Comparison of ENCODE assay signal across 8 cellular contexts in genomic region chr11:128052912-128053641, GRCh38.
DNase-seq lines count a peak whose midpoint lies in the region; ATAC-seq, FAIRE-seq and TF ChIP-seq lines count a peak whose summit lies in the region.

No MANE protein-coding gene starts in this region.

- H3K9me3 Mint-ChIP-seq in T-helper 2 cell treated with Interferon-gamma antibody and Interleukin-4, amounts not matched to agents 5 μg/mL and 100 μg/mL, for 36 hours, result peaks cover 8% of the 10 kb centered on the region

- DNase-seq in COLO668 (lab: John Stamatoyannopoulos, UW; ENCODE audit: unreplicated experiment), result peak; percentile 8
- DNase-seq in T-helper 2 cell treated with Interferon-gamma antibody and Interleukin-4, amounts not matched to agents 5 μg/mL and 100 μg/mL, for 36 hours (ENCODE audit: low spot score), result no peak
- DNase-seq in kidney glomerular epithelial cell (lab: John Stamatoyannopoulos, UW), result peak; percentile 59
- no peak for DNase-seq in D721Med (ENCODE audit: insufficient read length, low spot score)
- DNase-seq in iPS-NIHi7 (ENCODE audit: extremely low spot score), result no peak

- no peaks in the 10 kb centered on the region for H3K27me3 Mint-ChIP-seq in T-helper 2 cell treated with Interferon-gamma antibody and Interleukin-4, amounts not matched to agents 5 μg/mL and 100 μg/mL, for 36 hours (ENCODE audit: low read depth)

- H3K4me1 Mint-ChIP-seq in T-helper 2 cell treated with Interferon-gamma antibody and Interleukin-4, amounts not matched to agents 5 μg/mL and 100 μg/mL, for 36 hours (ENCODE audit: low read depth), result peaks cover 44% of the 10 kb centered on the region

- no peak for TF ChIP-seq CTCF in D721Med (IDR thresholded peaks at IDR 0.05; ENCODE audit: insufficient read depth, missing control alignments)

- no peak for FAIRE-seq in D721Med (lab: Jason Lieb, UNC)

- ATAC-seq in HG02759 (IDR thresholded peaks at IDR 0.05; ENCODE audit: unreplicated experiment) (peak; percentile 36), GM18520 (IDR thresholded peaks at IDR 0.05; ENCODE audit: unreplicated experiment) (no peak), GM21390 (IDR thresholded peaks at IDR 0.05; ENCODE audit: unreplicated experiment) (no peak)

- peaks cover 5% of the 10 kb centered on the region for H3K36me3 Mint-ChIP-seq in T-helper 2 cell treated with Interferon-gamma antibody and Interleukin-4, amounts not matched to agents 5 μg/mL and 100 μg/mL, for 36 hours (ENCODE audit: low read depth)

- H3K4me3 Mint-ChIP-seq in T-helper 2 cell treated with Interferon-gamma antibody and Interleukin-4, amounts not matched to agents 5 μg/mL and 100 μg/mL, for 36 hours, result peak overlapping the region; percentile 71

- H3K27ac Mint-ChIP-seq in T-helper 2 cell treated with Interferon-gamma antibody and Interleukin-4, amounts not matched to agents 5 μg/mL and 100 μg/mL, for 36 hours, result peak overlapping the region; percentile 79

Comparison
In these comparisons a context has a peak if more than half of its experiments do, and no peak if none do; other contexts are left out.
1. DNase-seq: peak in COLO668 (single experiment) and kidney glomerular epithelial cell (single experiment); none in T-helper 2 cell treated with Interferon-gamma antibody and Interleukin-4, amounts not matched to agents 5 μg/mL and 100 μg/mL, for 36 hours (single experiment), D721Med (single experiment) and iPS-NIHi7 (single experiment).